ENCODE assay signal across 1 cellular context in the genomic region with DNA sequence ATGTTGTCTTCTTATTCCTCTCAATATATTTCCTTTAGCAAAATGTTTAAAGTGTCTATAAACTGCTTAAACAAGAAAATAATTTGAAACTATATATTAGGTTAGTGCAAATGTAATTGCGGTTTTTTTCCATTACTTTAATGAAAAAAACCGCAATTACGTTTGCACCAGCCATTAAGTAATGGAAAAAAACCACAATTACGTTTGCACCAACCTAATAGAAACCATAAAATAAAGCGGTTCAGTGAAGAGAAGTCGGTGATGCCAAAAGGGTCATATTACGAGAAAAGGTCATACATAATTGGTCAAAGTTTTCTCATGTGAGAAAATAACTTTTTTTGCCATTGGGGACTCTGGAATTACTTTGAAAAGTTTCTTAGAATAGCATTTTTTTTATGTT.
TF ChIP-seq lines count a peak whose summit lies in the region.

No MANE protein-coding gene starts in this region.

TF ChIP-seq in HEK293, 187 proteins besides CTCF, POLR2A, EP300 and RAD21 (continued from another document and continues in another):
- TF ChIP-seq, protein P1, sequence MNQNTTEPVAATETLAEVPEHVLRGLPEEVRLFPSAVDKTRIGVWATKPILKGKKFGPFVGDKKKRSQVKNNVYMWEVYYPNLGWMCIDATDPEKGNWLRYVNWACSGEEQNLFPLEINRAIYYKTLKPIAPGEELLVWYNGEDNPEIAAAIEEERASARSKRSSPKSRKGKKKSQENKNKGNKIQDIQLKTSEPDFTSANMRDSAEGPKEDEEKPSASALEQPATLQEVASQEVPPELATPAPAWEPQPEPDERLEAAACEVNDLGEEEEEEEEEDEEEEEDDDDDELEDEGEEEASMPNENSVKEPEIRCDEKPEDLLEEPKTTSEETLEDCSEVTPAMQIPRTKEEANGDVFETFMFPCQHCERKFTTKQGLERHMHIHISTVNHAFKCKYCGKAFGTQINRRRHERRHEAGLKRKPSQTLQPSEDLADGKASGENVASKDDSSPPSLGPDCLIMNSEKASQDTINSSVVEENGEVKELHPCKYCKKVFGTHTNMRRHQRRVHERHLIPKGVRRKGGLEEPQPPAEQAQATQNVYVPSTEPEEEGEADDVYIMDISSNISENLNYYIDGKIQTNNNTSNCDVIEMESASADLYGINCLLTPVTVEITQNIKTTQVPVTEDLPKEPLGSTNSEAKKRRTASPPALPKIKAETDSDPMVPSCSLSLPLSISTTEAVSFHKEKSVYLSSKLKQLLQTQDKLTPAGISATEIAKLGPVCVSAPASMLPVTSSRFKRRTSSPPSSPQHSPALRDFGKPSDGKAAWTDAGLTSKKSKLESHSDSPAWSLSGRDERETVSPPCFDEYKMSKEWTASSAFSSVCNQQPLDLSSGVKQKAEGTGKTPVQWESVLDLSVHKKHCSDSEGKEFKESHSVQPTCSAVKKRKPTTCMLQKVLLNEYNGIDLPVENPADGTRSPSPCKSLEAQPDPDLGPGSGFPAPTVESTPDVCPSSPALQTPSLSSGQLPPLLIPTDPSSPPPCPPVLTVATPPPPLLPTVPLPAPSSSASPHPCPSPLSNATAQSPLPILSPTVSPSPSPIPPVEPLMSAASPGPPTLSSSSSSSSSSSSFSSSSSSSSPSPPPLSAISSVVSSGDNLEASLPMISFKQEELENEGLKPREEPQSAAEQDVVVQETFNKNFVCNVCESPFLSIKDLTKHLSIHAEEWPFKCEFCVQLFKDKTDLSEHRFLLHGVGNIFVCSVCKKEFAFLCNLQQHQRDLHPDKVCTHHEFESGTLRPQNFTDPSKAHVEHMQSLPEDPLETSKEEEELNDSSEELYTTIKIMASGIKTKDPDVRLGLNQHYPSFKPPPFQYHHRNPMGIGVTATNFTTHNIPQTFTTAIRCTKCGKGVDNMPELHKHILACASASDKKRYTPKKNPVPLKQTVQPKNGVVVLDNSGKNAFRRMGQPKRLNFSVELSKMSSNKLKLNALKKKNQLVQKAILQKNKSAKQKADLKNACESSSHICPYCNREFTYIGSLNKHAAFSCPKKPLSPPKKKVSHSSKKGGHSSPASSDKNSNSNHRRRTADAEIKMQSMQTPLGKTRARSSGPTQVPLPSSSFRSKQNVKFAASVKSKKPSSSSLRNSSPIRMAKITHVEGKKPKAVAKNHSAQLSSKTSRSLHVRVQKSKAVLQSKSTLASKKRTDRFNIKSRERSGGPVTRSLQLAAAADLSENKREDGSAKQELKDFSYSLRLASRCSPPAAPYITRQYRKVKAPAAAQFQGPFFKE (tag by site-specific recombination; IDR thresholded peaks at IDR 0.05; ENCODE audit: borderline replicate concordance) = no peak
- TF ChIP-seq ZBTB48 (tag by site-specific recombination; IDR thresholded peaks at IDR 0.05) (no peak), SALL2 (tag by site-specific recombination; IDR thresholded peaks at IDR 0.05; ENCODE audit: borderline replicate concordance) (no peak), ZNF776 (tag by site-specific recombination; IDR thresholded peaks at IDR 0.05; ENCODE audit: borderline replicate concordance) (no peak), ZNF560 (tag by site-specific recombination; IDR thresholded peaks at IDR 0.05; ENCODE audit: borderline replicate concordance) (no peak), ZNF416 (tag by site-specific recombination; IDR thresholded peaks at IDR 0.05) (no peak), ZFP69B (tag by site-specific recombination; IDR thresholded peaks at IDR 0.05) (0 out of 2 replicates have a peak, but pooled peaks have one; percentile 35), WT1 (tag by site-specific recombination; IDR thresholded peaks at IDR 0.05) (peak; percentile 92), ZNF571 (tag by site-specific recombination; IDR thresholded peaks at IDR 0.05) (no peak), ZNF19 (tag by site-specific recombination; IDR thresholded peaks at IDR 0.05; ENCODE audit: low read depth) (no peak), ZNF223 (tag by site-specific recombination; IDR thresholded peaks at IDR 0.05) (no peak), ZNF610 (tag by site-specific recombination; IDR thresholded peaks at IDR 0.05; ENCODE audit: borderline replicate concordance) (no peak), ZNF768 (tag by site-specific recombination; IDR thresholded peaks at IDR 0.05) (no peak), ZNF677 (tag by site-specific recombination; IDR thresholded peaks at IDR 0.05) (no peak), ZNF239 (tag by site-specific recombination; IDR thresholded peaks at IDR 0.05) (0 out of 2 replicates have a peak, but pooled peaks have one; percentile 27), SCRT2 (tag by site-specific recombination; IDR thresholded peaks at IDR 0.05) (peak; percentile 49; the same call in 1 of the 2 replicates), ZBTB17 (tag by site-specific recombination; IDR thresholded peaks at IDR 0.05) (peak; percentile 66), ZNF747 (tag by site-specific recombination; IDR thresholded peaks at IDR 0.05) (no peak), ZNF266 (tag by site-specific recombination; IDR thresholded peaks at IDR 0.05; ENCODE audit: low read depth) (no peak), HOXD13 (CRISPR knock-in tag; IDR thresholded peaks at IDR 0.05; ENCODE audit: borderline replicate concordance) (no peak), ZNF549 (tag by site-specific recombination; IDR thresholded peaks at IDR 0.05) (peak; percentile 44; the same call in 1 of the 2 replicates), YY1 (tag by site-specific recombination; IDR thresholded peaks at IDR 0.05) (no peak), ZNF24 (tag by site-specific recombination; IDR thresholded peaks at IDR 0.05) (peak; percentile 53; the same call in 1 of the 2 replicates), HOXC10 (CRISPR knock-in tag; IDR thresholded peaks at IDR 0.05) (no peak), MYNN (tag by site-specific recombination; IDR thresholded peaks at IDR 0.05; ENCODE audit: borderline replicate concordance) (no peak), ZNF76 (tag by site-specific recombination; IDR thresholded peaks at IDR 0.05; ENCODE audit: borderline replicate concordance, low read depth) (peak; percentile 49; the same call in 1 of the 2 replicates), KLF1 (tag by site-specific recombination; IDR thresholded peaks at IDR 0.05) (0 out of 2 replicates have a peak, but pooled peaks have one; percentile 36), ZNF785 (tag by site-specific recombination; IDR thresholded peaks at IDR 0.05) (no peak), ZNF707 (tag by site-specific recombination; IDR thresholded peaks at IDR 0.05) (no peak), ZFHX2 (tag by site-specific recombination; conservative IDR thresholded peaks at IDR 0.05) (no peak), HOXA7 (CRISPR knock-in tag; IDR thresholded peaks at IDR 0.05; ENCODE audit: borderline replicate concordance) (no peak), ZNF658 (tag by site-specific recombination; IDR thresholded peaks at IDR 0.05) (no peak), ZNF521 (tag by site-specific recombination; IDR thresholded peaks at IDR 0.05) (no peak), ZNF701 (tag by site-specific recombination; IDR thresholded peaks at IDR 0.05) (no peak), ZNF23 (tag by site-specific recombination; IDR thresholded peaks at IDR 0.05; ENCODE audit: borderline replicate concordance) (no peak), ZNF624 (tag by site-specific recombination; IDR thresholded peaks at IDR 0.05) (no peak), REPIN1 (tag by site-specific recombination; IDR thresholded peaks at IDR 0.05; ENCODE audit: low read depth) (no peak), ZNF394 (tag by site-specific recombination; IDR thresholded peaks at IDR 0.05; ENCODE audit: borderline replicate concordance) (peak; percentile 78), ZNF596 (tag by site-specific recombination; IDR thresholded peaks at IDR 0.05) (no peak)
- TF ChIP-seq, protein P2, sequence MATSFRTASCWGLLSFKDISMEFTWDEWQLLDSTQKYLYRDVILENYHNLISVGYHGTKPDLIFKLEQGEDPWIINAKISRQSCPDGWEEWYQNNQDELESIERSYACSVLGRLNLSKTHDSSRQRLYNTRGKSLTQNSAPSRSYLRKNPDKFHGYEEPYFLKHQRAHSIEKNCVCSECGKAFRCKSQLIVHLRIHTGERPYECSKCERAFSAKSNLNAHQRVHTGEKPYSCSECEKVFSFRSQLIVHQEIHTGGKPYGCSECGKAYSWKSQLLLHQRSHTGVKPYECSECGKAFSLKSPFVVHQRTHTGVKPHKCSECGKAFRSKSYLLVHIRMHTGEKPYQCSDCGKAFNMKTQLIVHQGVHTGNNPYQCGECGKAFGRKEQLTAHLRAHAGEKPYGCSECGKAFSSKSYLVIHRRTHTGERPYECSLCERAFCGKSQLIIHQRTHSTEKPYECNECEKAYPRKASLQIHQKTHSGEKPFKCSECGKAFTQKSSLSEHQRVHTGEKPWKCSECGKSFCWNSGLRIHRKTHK (tag by site-specific recombination; IDR thresholded peaks at IDR 0.05) = no peak
- TF ChIP-seq, protein P3, sequence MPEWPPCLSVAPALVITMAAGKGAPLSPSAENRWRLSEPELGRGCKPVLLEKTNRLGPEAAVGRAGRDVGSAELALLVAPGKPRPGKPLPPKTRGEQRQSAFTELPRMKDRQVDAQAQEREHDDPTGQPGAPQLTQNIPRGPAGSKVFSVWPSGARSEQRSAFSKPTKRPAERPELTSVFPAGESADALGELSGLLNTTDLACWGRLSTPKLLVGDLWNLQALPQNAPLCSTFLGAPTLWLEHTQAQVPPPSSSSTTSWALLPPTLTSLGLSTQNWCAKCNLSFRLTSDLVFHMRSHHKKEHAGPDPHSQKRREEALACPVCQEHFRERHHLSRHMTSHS (tag by site-specific recombination; IDR thresholded peaks at IDR 0.05) = no peak
- TF ChIP-seq, protein P4, sequence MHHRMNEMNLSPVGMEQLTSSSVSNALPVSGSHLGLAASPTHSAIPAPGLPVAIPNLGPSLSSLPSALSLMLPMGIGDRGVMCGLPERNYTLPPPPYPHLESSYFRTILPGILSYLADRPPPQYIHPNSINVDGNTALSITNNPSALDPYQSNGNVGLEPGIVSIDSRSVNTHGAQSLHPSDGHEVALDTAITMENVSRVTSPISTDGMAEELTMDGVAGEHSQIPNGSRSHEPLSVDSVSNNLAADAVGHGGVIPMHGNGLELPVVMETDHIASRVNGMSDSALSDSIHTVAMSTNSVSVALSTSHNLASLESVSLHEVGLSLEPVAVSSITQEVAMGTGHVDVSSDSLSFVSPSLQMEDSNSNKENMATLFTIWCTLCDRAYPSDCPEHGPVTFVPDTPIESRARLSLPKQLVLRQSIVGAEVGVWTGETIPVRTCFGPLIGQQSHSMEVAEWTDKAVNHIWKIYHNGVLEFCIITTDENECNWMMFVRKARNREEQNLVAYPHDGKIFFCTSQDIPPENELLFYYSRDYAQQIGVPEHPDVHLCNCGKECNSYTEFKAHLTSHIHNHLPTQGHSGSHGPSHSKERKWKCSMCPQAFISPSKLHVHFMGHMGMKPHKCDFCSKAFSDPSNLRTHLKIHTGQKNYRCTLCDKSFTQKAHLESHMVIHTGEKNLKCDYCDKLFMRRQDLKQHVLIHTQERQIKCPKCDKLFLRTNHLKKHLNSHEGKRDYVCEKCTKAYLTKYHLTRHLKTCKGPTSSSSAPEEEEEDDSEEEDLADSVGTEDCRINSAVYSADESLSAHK (tag by site-specific recombination; IDR thresholded peaks at IDR 0.05) = peak; percentile 80
- TF ChIP-seq, protein P5, sequence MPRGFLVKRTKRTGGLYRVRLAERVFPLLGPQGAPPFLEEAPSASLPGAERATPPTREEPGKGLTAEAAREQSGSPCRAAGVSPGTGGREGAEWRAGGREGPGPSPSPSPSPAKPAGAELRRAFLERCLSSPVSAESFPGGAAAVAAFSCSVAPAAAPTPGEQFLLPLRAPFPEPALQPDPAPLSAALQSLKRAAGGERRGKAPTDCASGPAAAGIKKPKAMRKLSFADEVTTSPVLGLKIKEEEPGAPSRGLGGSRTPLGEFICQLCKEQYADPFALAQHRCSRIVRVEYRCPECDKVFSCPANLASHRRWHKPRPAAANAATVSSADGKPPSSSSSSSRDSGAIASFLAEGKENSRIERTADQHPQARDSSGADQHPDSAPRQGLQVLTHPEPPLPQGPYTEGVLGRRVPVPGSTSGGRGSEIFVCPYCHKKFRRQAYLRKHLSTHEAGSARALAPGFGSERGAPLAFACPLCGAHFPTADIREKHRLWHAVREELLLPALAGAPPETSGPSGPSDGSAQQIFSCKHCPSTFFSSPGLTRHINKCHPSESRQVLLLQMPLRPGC (tag by site-specific recombination; IDR thresholded peaks at IDR 0.05) = peak; percentile 98
- TF ChIP-seq, protein P6, sequence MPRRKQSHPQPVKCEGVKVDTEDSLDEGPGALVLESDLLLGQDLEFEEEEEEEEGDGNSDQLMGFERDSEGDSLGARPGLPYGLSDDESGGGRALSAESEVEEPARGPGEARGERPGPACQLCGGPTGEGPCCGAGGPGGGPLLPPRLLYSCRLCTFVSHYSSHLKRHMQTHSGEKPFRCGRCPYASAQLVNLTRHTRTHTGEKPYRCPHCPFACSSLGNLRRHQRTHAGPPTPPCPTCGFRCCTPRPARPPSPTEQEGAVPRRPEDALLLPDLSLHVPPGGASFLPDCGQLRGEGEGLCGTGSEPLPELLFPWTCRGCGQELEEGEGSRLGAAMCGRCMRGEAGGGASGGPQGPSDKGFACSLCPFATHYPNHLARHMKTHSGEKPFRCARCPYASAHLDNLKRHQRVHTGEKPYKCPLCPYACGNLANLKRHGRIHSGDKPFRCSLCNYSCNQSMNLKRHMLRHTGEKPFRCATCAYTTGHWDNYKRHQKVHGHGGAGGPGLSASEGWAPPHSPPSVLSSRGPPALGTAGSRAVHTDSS (tag by site-specific recombination; IDR thresholded peaks at IDR 0.05) = no peak
- TF ChIP-seq, protein P7, sequence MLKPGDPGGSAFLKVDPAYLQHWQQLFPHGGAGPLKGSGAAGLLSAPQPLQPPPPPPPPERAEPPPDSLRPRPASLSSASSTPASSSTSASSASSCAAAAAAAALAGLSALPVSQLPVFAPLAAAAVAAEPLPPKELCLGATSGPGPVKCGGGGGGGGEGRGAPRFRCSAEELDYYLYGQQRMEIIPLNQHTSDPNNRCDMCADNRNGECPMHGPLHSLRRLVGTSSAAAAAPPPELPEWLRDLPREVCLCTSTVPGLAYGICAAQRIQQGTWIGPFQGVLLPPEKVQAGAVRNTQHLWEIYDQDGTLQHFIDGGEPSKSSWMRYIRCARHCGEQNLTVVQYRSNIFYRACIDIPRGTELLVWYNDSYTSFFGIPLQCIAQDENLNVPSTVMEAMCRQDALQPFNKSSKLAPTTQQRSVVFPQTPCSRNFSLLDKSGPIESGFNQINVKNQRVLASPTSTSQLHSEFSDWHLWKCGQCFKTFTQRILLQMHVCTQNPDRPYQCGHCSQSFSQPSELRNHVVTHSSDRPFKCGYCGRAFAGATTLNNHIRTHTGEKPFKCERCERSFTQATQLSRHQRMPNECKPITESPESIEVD (tag by site-specific recombination; IDR thresholded peaks at IDR 0.05) = peak; percentile 95
- TF ChIP-seq, protein P8, sequence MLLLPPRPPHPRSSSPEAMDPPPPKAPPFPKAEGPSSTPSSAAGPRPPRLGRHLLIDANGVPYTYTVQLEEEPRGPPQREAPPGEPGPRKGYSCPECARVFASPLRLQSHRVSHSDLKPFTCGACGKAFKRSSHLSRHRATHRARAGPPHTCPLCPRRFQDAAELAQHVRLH (tag by site-specific recombination; IDR thresholded peaks at IDR 0.05) = peak; percentile 85; the same call in 1 of the 2 replicates
- TF ChIP-seq, protein P9, sequence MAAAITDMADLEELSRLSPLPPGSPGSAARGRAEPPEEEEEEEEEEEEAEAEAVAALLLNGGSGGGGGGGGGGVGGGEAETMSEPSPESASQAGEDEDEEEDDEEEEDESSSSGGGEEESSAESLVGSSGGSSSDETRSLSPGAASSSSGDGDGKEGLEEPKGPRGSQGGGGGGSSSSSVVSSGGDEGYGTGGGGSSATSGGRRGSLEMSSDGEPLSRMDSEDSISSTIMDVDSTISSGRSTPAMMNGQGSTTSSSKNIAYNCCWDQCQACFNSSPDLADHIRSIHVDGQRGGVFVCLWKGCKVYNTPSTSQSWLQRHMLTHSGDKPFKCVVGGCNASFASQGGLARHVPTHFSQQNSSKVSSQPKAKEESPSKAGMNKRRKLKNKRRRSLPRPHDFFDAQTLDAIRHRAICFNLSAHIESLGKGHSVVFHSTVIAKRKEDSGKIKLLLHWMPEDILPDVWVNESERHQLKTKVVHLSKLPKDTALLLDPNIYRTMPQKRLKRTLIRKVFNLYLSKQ (tag by site-specific recombination; IDR thresholded peaks at IDR 0.05; ENCODE audit: borderline replicate concordance) = no peak
